9 cellular contexts compared by ENCODE assay signal in genomic region chr17:47225436-47225858, GRCh38. TPM values are rescaled to one million over a fixed set of nuclear protein-coding genes. Genes with fewer than 3 reads are reported as not detected.
DNase-seq lines count a peak whose midpoint lies in the region; ATAC-seq, FAIRE-seq and TF ChIP-seq lines count a peak whose summit lies in the region.
"Had no signal": no experiment of that assay in that cellular context is flagged by ENCODE, and none has a peak within 500 bp of the region (broad histone marks: within the 10 kb centered on the region; RNA-seq: fewer than 3 reads in every experiment).

No MANE protein-coding gene starts in this region.

- H3K9me3 ChIP-seq in mammary epithelial cell (replicated peaks; ENCODE audit: insufficient read depth, low read length): no peaks in the 10 kb centered on the region
- no peaks in the 10 kb centered on the region for H3K9me3 ChIP-seq in left lung
- no peaks in the 10 kb centered on the region for H3K9me3 ChIP-seq in tibial nerve

- TF ChIP-seq CTCF in mammary epithelial cell (conservative IDR thresholded peaks at IDR 0.05 in 1 of 2, IDR thresholded peaks at IDR 0.05 in 1 of 2; ENCODE audit: extremely low read depth in 1 of 2, insufficient read depth in 1 of 2, low read depth in 1 of 2, low read length in 2 of 2) (no peak), left lung (IDR thresholded peaks at IDR 0.05) (no peak), tibial nerve (IDR thresholded peaks at IDR 0.05) (no peak)

- H3K27me3 ChIP-seq in mammary epithelial cell (ENCODE audit: insufficient read depth, low read length): no peaks in the 10 kb centered on the region
- no peaks in the 10 kb centered on the region for H3K27me3 ChIP-seq in left lung
- H3K27me3 ChIP-seq in tibial nerve: no peaks in the 10 kb centered on the region

- H2AFZ ChIP-seq in mammary epithelial cell (ENCODE audit: low read depth, low read length): peak overlapping the region; percentile 18

- H3K9ac ChIP-seq in mammary epithelial cell (ENCODE audit: insufficient read depth, low read length): no peak overlapping the region

- CTCF ChIA-PET in mammary epithelial cell (lab: Charles Lee; ENCODE audit: low non-redundant PET): no interaction called here

- H3K4me2 ChIP-seq in mammary epithelial cell (ENCODE audit: insufficient read depth, low read depth, low read length): peak overlapping the region; percentile 8

- BruUV-seq in mammary epithelial cell (replicated peaks; lab: Mats Ljungman, UMichigan): no TSS peak

- H3K36me3 ChIP-seq in mammary epithelial cell (ENCODE audit: insufficient read depth, low read length) (no peaks in the 10 kb centered on the region), left lung (no peaks in the 10 kb centered on the region), tibial nerve (no peaks in the 10 kb centered on the region)

- no peak for FAIRE-seq in HTR-8/SVneo (lab: Jason Lieb, UNC)
- FAIRE-seq: endometrium had no signal

- H3K4me1 ChIP-seq in mammary epithelial cell (ENCODE audit: insufficient read depth, low read length) (peaks cover 30% of the 10 kb centered on the region), left lung (peaks cover 19 to 44% of the 10 kb centered on the region in 2 donors), tibial nerve (peaks cover 3 to 44% (median 24%) of the 10 kb centered on the region in 4 donors)

- H3K27ac ChIP-seq in mammary epithelial cell (ENCODE audit: insufficient read depth, low read depth, low read length): no peak overlapping the region
- H3K27ac ChIP-seq in left lung: peak overlapping the region; percentile 78 to 80
- peak overlapping the region; percentile 47 to 88 (median 74) for H3K27ac ChIP-seq in tibial nerve

- no peaks in the 10 kb centered on the region for H4K20me1 ChIP-seq in mammary epithelial cell (ENCODE audit: insufficient read depth, low read length)

- TF ChIP-seq POLR2A in tibial nerve (IDR thresholded peaks at IDR 0.05): no peak

- TF ChIP-seq EP300 in tibial nerve (IDR thresholded peaks at IDR 0.05): peak; percentile 30 to 76

- no peak overlapping the region for H3K4me3 ChIP-seq in mammary epithelial cell (replicated peaks in 1 of 3; ENCODE audit: insufficient read depth in 1 of 3, low read depth in 2 of 3, low read length in 3 of 3)
- H3K4me3 ChIP-seq in left lung: no peak overlapping the region
- H3K4me3 ChIP-seq in tibial nerve: no peak overlapping the region

- in situ Hi-C loops in mammary epithelial cell (cut with MboI; ENCODE audit: low sequenced_read_pairs in 2 of 2): loop anchor here in 1 of 2 donors (25.0 kb wide), 1 partner anchor 387 kb away; no protein-coding TSS in a partner anchor

- peak; percentile 61 for ATAC-seq in left lung
- no peak for ATAC-seq in GM19324 (IDR thresholded peaks at IDR 0.05; ENCODE audit: low FRiP score, unreplicated experiment)

- intact Hi-C loops in mammary epithelial cell (cut with micrococcal nuclease) (loop anchor here (5.0 kb wide), 1 partner anchor 392 kb away; no protein-coding TSS in a partner anchor), left lung (cut with DNase I) (no loop called here)

- DNase-seq in HTR-8/SVneo (ENCODE audit: insufficient read length, low spot score) (peak; percentile 71), mammary epithelial cell (peak; percentile 67), left lung (peak in 1 of 2 donors; percentile 72), tibial nerve (ENCODE audit: low spot score in 2 of 2) (peak; percentile 57 to 93), DMS53 treated with DMSO at 0.1 percent for 48 hours (lab: John Stamatoyannopoulos, UW; ENCODE audit: unreplicated experiment) (no peak), retina (no peak)
- DNase-seq in activated T-cell treated with anti-CD3 and anti-CD28 coated beads, Interleukin-2, amount 50 U/mL, for 48 hours: no peak

- no peaks in the 10 kb centered on the region for H3K79me2 ChIP-seq in mammary epithelial cell (ENCODE audit: insufficient read depth, low read length)

- dilution Hi-C loops in mammary epithelial cell (cut with HindIII; ENCODE audit: low sequenced_read_pairs): no loop called here

- 27% methylated on average over 2 of the region's 3 CpGs for WGBS in mammary epithelial cell (ENCODE audit: low coverage, missing lambda C conversion rate)
- WGBS in tibial nerve, 2 donors: 21 to 22% methylated on average over 3 of the region's 3 CpGs

RNA-seq across cellular contexts. Expression of gene MYL4, which starts 16.3 kb away (rescaled TPM):
- total RNA-seq in mammary epithelial cell (not detected), left lung (1 to 10 TPM in 1 of 2 donors, under 1 TPM in 1; 0.99 to 1.3 TPM), tibial nerve (1 to 10 TPM in 1 of 4 donors, not detected in 3; 1.5 TPM)
- polyA plus RNA-seq in mammary epithelial cell: not detected
- polyA minus RNA-seq in mammary epithelial cell: not detected

RNA-seq across cellular contexts. Expression of gene ITGB3, which starts 28.2 kb away (rescaled TPM):
- 10 to 100 TPM in 1 of 2 donors, 1 to 10 TPM in 1; 1.3 to 28.7 TPM for total RNA-seq in mammary epithelial cell
- polyA plus RNA-seq in mammary epithelial cell: 0.20 TPM
- polyA minus RNA-seq in mammary epithelial cell: not detected
- total RNA-seq in left lung: 10 to 100 TPM in 1 of 2 donors, 1 to 10 TPM in 1; 9.4 to 10.9 TPM
- total RNA-seq in tibial nerve: 10 to 100 TPM; 17.5 to 26.7 (median 22.1) TPM

RNA-seq across cellular contexts. Expression of gene CDC27, which starts 36.4 kb away (rescaled TPM):
- total RNA-seq in mammary epithelial cell (100 to 1,000 TPM in 1 of 2 donors, 10 to 100 TPM in 1; 80.7 to 128 TPM), left lung (10 to 100 TPM; 84.0 to 85.1 TPM), tibial nerve (10 to 100 TPM; 38.7 to 87.6 (median 64.5) TPM)
- polyA plus RNA-seq in mammary epithelial cell: 84.5 TPM
- 155 TPM for polyA minus RNA-seq in mammary epithelial cell

Comparison
In these comparisons a context has a peak if more than half of its experiments do, and no peak if none do; other contexts are left out.
1. DNase-seq: peak in HTR-8/SVneo (single experiment), mammary epithelial cell (single experiment) and tibial nerve (2 of 2); none in activated T-cell treated with anti-CD3 and anti-CD28 coated beads, Interleukin-2, amount 50 U/mL, for 48 hours (0 of 2), DMS53 treated with DMSO at 0.1 percent for 48 hours (single experiment) and retina (single experiment).